Comparison of ENCODE assay signal across 10 cellular contexts in genomic region chr1:45929257-45929687, GRCh38.
DNase-seq lines count a peak whose midpoint lies in the region; ATAC-seq and TF ChIP-seq lines count a peak whose summit lies in the region.
"Had no signal": no experiment of that assay in that cellular context is flagged by ENCODE, and none has a peak within 500 bp of the region (broad histone marks: within the 10 kb centered on the region; RNA-seq: fewer than 3 reads in every experiment).

No MANE protein-coding gene starts in this region.

- H3K36me3 Mint-ChIP-seq in stimulated activated naive B cell treated with anti-CD40 and anti-IgM and Interleukin-4, amounts not matched to agents 10 μg/mL and 1 μg/mL and 100 μg/mL, for 72 hours, result no peaks in the 10 kb centered on the region

- H3K4me3 ChIP-seq in SJCRH30 (no peak overlapping the region), foreskin fibroblast (ENCODE audit: low read depth in 1 of 2, low read length in 2 of 2) (no peak overlapping the region)

- H3K4me1 Mint-ChIP-seq in stimulated activated naive B cell treated with anti-CD40 and anti-IgM and Interleukin-4, amounts not matched to agents 10 μg/mL and 1 μg/mL and 100 μg/mL, for 72 hours, result peaks cover 18 to 31% of the 10 kb centered on the region in 2 donors

- no peaks in the 10 kb centered on the region for H3K9me3 ChIP-seq in SJCRH30 (replicated peaks)

- H3K4me3 Mint-ChIP-seq in stimulated activated naive B cell treated with anti-CD40 and anti-IgM and Interleukin-4, amounts not matched to agents 10 μg/mL and 1 μg/mL and 100 μg/mL, for 72 hours, result no peak overlapping the region

- DNase-seq in Right ventricle myocardium superior (no peak), Right ventricle myocardium inferior (ENCODE audit: missing footprints) (no peak), SJCRH30 (peak; percentile 48 to 77), foreskin fibroblast (peak; percentile 14 to 75), GM13976 (ENCODE audit: low spot score) (no peak), NCI-H1694 treated with DMSO at 0.1 percent for 48 hours (lab: John Stamatoyannopoulos, UW) (no peak), NCI-H128 (lab: John Stamatoyannopoulos, UW; ENCODE audit: unreplicated experiment) (no peak)
- DNase-seq in stimulated activated naive B cell treated with anti-CD40 and anti-IgM and Interleukin-4, amounts not matched to agents 10 μg/mL and 1 μg/mL and 100 μg/mL, for 72 hours, result no peak
- DNase-seq: activated CD4-positive, CD25-positive, alpha-beta regulatory T cell; left cardiac atrium had no signal

- intact Hi-C loops in Right ventricle myocardium superior (cut with DNase I), result no loop called here
- intact Hi-C loops in Right ventricle myocardium inferior (cut with DNase I), result no loop called here

- H3K27me3 Mint-ChIP-seq in stimulated activated naive B cell treated with anti-CD40 and anti-IgM and Interleukin-4, amounts not matched to agents 10 μg/mL and 1 μg/mL and 100 μg/mL, for 72 hours, result no peaks in the 10 kb centered on the region

- no peaks in the 10 kb centered on the region for H3K27me3 ChIP-seq in SJCRH30

- H3K9me3 Mint-ChIP-seq in stimulated activated naive B cell treated with anti-CD40 and anti-IgM and Interleukin-4, amounts not matched to agents 10 μg/mL and 1 μg/mL and 100 μg/mL, for 72 hours, result no peaks in the 10 kb centered on the region

- peaks cover 31% of the 10 kb centered on the region for H3K4me1 ChIP-seq in SJCRH30

- no peak overlapping the region for H3K27ac Mint-ChIP-seq in stimulated activated naive B cell treated with anti-CD40 and anti-IgM and Interleukin-4, amounts not matched to agents 10 μg/mL and 1 μg/mL and 100 μg/mL, for 72 hours

- ATAC-seq in Right ventricle myocardium superior (ENCODE audit: poor library complexity) (peak; percentile 43), Right ventricle myocardium inferior (no peak)
- ATAC-seq in stimulated activated naive B cell treated with anti-CD40 and anti-IgM and Interleukin-4, amounts not matched to agents 10 μg/mL and 1 μg/mL and 100 μg/mL, for 72 hours (replicated peaks), result peak; percentile 27 to 31

- peak overlapping the region; percentile 52 for H3K27ac ChIP-seq in SJCRH30

- TF ChIP-seq CTCF in foreskin fibroblast (IDR thresholded peaks at IDR 0.05; ENCODE audit: low read depth, low read length) (no peak), GM13976 (IDR thresholded peaks at IDR 0.05; ENCODE audit: borderline replicate concordance, control extremely low read depth, extremely low read depth, insufficient read depth, missing control alignments) (no peak)

- in situ Hi-C loops in GM13976 (cut with MboI; ENCODE audit: low sequenced_read_pairs, unreplicated experiment), result no loop called here

- H3K36me3 ChIP-seq in SJCRH30, result peaks cover 5% of the 10 kb centered on the region; the same call in 1 of the 2 replicates

Comparison
In these comparisons a context has a peak if more than half of its experiments do, and no peak if none do; other contexts are left out.
1. DNase-seq: peak in SJCRH30 (2 of 2) and foreskin fibroblast (2 of 2); none in Right ventricle myocardium superior (single experiment), Right ventricle myocardium inferior (single experiment), stimulated activated naive B cell treated with anti-CD40 and anti-IgM and Interleukin-4, amounts not matched to agents 10 μg/mL and 1 μg/mL and 100 μg/mL, for 72 hours (single experiment), GM13976 (single experiment), NCI-H1694 treated with DMSO at 0.1 percent for 48 hours (single experiment) and NCI-H128 (single experiment).